ENCODE assay signal across 9 cellular contexts in genomic region chr11:116276051-116277044, GRCh38.
DNase-seq lines count a peak whose midpoint lies in the region; ATAC-seq, FAIRE-seq and TF ChIP-seq lines count a peak whose summit lies in the region.
"Had no signal": no experiment of that assay in that cellular context is flagged by ENCODE, and none has a peak within 500 bp of the region (broad histone marks: within the 10 kb centered on the region; RNA-seq: fewer than 3 reads in every experiment).

No MANE protein-coding gene starts in this region.

- no peak for FAIRE-seq in keratinocyte (lab: Jason Lieb, UNC)

- TF ChIP-seq CTCF in GM12873 (IDR thresholded peaks at IDR 0.05; ENCODE audit: insufficient read depth, low read depth, low read length, missing control alignments) (peak; percentile 83), keratinocyte (optimal IDR thresholded peaks at IDR 0.05 in 1 of 3, IDR thresholded peaks at IDR 0.05 in 1 of 3, conservative IDR thresholded peaks at IDR 0.05 in 1 of 3; ENCODE audit: extremely low read depth in 1 of 3, insufficient read depth in 2 of 3, low read length in 3 of 3) (peak; percentile 88 to 93 (median 90))

- H3K27ac ChIP-seq in keratinocyte (ENCODE audit: control insufficient read depth, insufficient read depth, low read length): no peak overlapping the region
- H3K27ac ChIP-seq: skin epidermis had no signal

- no peaks in the 10 kb centered on the region for H3K9me1 ChIP-seq in keratinocyte (ENCODE audit: control insufficient read depth, extremely low read depth, insufficient read depth, low read length)

- no peaks in the 10 kb centered on the region for H3K36me3 ChIP-seq in keratinocyte (ENCODE audit: control insufficient read depth in 2 of 2, extremely low read depth in 1 of 2, insufficient read depth in 2 of 2, low read length in 2 of 2)

- peak overlapping the region; percentile 64 for H3K4me2 ChIP-seq in keratinocyte (ENCODE audit: control insufficient read depth, extremely low read depth, insufficient read depth, low read depth, low read length)

- H3K9me3 ChIP-seq in keratinocyte (ENCODE audit: control insufficient read depth, low read depth, low read length): no peaks in the 10 kb centered on the region

- H3K79me2 ChIP-seq in keratinocyte (ENCODE audit: control insufficient read depth, insufficient read depth, low read length): no peaks in the 10 kb centered on the region

- peak; percentile 93 for ATAC-seq in HG02759 (IDR thresholded peaks at IDR 0.05; ENCODE audit: unreplicated experiment)

- DNase-seq in NCI-H2029 (lab: John Stamatoyannopoulos, UW) (peak; percentile 73), keratinocyte (ENCODE audit: low read depth, low spot score) (peak; percentile 41), NCI-H1436 treated with DMSO at 0.1 percent for 48 hours (lab: John Stamatoyannopoulos, UW) (no peak)
- DNase-seq in activated CD4-positive, CD25-positive, alpha-beta regulatory T cell (lab: John Stamatoyannopoulos, UW): peak; percentile 38 to 62 (median 48)
- peak; percentile 43 for DNase-seq in central memory CD4-positive, alpha-beta T cell
- peak; percentile 77 to 86 for DNase-seq in stimulated activated CD4-positive, alpha-beta T cell treated with anti-CD3 and anti-CD28 coated beads, Interleukin-2, amount 100 ng/mL, for 24 hours

- H3K9ac ChIP-seq in keratinocyte (ENCODE audit: control insufficient read depth, extremely low read depth, insufficient read depth, low read length): no peak overlapping the region

- peak overlapping the region; percentile 19 to 62 (median 27) for H3K4me3 ChIP-seq in keratinocyte (ENCODE audit: control insufficient read depth in 2 of 3, extremely low read depth in 1 of 3, insufficient read depth in 2 of 3, low read depth in 1 of 3, low read length in 3 of 3)
- H3K4me3 ChIP-seq: skin epidermis had no signal

- no peaks in the 10 kb centered on the region for H4K20me1 ChIP-seq in keratinocyte (ENCODE audit: control insufficient read depth, extremely low read depth, insufficient read depth, low read length)

- H3K27me3 ChIP-seq in keratinocyte (ENCODE audit: control insufficient read depth, extremely low read depth, insufficient read depth, low read length): no peaks in the 10 kb centered on the region

- dilution Hi-C loops in keratinocyte (cut with MboI; ENCODE audit: extremely low pct_ligation_motif_present, low sequenced_read_pairs): no loop called here

- no peaks in the 10 kb centered on the region for H3K4me1 ChIP-seq in keratinocyte (ENCODE audit: control insufficient read depth, extremely low read depth, insufficient read depth, low read length)

- H2AFZ ChIP-seq in keratinocyte (ENCODE audit: control insufficient read depth, low read length): peak overlapping the region; percentile 68
